In the genomic region with DNA sequence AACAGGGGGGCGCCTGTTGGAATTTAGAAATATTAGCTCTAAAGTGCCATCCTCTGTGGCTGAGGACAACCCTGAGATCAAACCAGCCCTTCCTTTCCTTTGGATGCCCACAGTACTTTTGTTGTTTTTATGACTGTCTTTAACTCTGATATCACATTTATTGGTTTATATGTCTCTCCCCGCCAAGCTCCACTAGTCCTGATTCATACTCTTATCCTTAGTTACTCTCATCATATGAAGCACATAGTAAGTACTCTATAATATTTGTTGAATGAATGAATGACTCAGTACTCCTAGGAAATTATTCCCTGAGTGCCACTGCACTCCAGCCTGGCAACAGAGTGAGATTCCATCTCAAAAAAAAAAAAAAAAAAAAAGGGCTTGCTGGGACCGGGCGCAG, we compare ENCODE assay signal across 30 cellular contexts.
"Had no signal": no experiment of that assay in that cellular context is flagged by ENCODE, and none has a peak within 500 bp of the region (broad histone marks: within the 10 kb centered on the region; RNA-seq: fewer than 3 reads in every experiment).

No MANE protein-coding gene starts in this region.

- H3K4me3 ChIP-seq: PC-9 had no signal

- ATAC-seq: activated CD8-positive, alpha-beta memory T cell treated with anti-CD3 and anti-CD28 coated beads, Interleukin-2, amount 10 ng/mL, durations not matched to agents 7 days and 5 days; activated naive CD8-positive, alpha-beta T cell treated with anti-CD3 and anti-CD28 coated beads, Interleukin-2, amount 50 U/mL, for 24 hours had no signal

- DNase-seq: activated B cell treated with CpG ODN at 0.5 μM for 24 hours; activated CD4-positive, alpha-beta memory T cell treated with anti-CD3 and anti-CD28 coated beads, Interleukin-2, amount 10 ng/mL, durations not matched to agents 7 days and 5 days; activated CD4-positive, alpha-beta T cell treated with anti-CD3 and anti-CD28 coated beads for 1 hour; activated CD4-positive, alpha-beta T cell treated with anti-CD3 and anti-CD28 coated beads for 48 hours; activated CD8-positive, alpha-beta memory T cell treated with anti-CD3 and anti-CD28 coated beads for 24 hours; activated CD8-positive, alpha-beta memory T cell treated with anti-CD3 and anti-CD28 coated beads, Interleukin-2, amount 10 ng/mL, durations not matched to agents 7 days and 5 days; activated CD8-positive, alpha-beta memory T cell treated with anti-CD3 and anti-CD28 coated beads, Interleukin-2, amount 50 U/mL, for 48 hours; activated effector memory CD4-positive, alpha-beta T cell treated with Interleukin-2 at 50 U/mL for 16 hours; activated naive CD4-positive, alpha-beta T cell treated with anti-CD3 and anti-CD28 coated beads, Interleukin-2, amount 10 ng/mL, durations not matched to agents 7 days and 5 days; activated naive CD8-positive, alpha-beta T cell treated with anti-CD3 and anti-CD28 coated beads, Interleukin-2, amount 50 U/mL, for 24 hours; activated T-cell treated with anti-CD3 and anti-CD28 coated beads, Interleukin-2, amount 50 U/mL, for 48 hours; anterior cingulate cortex; caudate nucleus; cerebellar nuclear complex; Karpas-422; NCI-H1105; NCI-H1417 treated with DMSO at 0.1 percent for 48 hours; NCI-H2029; NCI-H345; NCI-H524 treated with DMSO at 0.1 percent for 48 hours; NCI-H748 treated with DMSO at 0.1 percent for 48 hours; NK-92 treated with Interleukin-12 subunit alpha and Interleukin-12 subunit beta, amount 100 ng/mL, for 24 hours; PC-9; Right ventricle myocardium superior; SW 1271; T-helper 1 cell; T1000 had no signal

- H3K36me3 Mint-ChIP-seq: activated CD8-positive, alpha-beta memory T cell treated with anti-CD3 and anti-CD28 coated beads, Interleukin-2, amount 10 ng/mL, durations not matched to agents 7 days and 5 days; activated naive CD4-positive, alpha-beta T cell treated with anti-CD3 and anti-CD28 coated beads, Interleukin-2, amount 10 ng/mL, durations not matched to agents 7 days and 5 days; activated naive CD8-positive, alpha-beta T cell; brain had no signal

- H3K4me3 Mint-ChIP-seq: activated B cell treated with CpG ODN at 0.5 μM for 24 hours; activated CD4-positive, alpha-beta memory T cell treated with anti-CD3 and anti-CD28 coated beads, Interleukin-2, amount 10 ng/mL, durations not matched to agents 7 days and 5 days; activated CD8-positive, alpha-beta memory T cell treated with anti-CD3 and anti-CD28 coated beads, Interleukin-2, amount 10 ng/mL, durations not matched to agents 7 days and 5 days; activated naive CD4-positive, alpha-beta T cell treated with anti-CD3 and anti-CD28 coated beads, Interleukin-2, amount 10 ng/mL, durations not matched to agents 7 days and 5 days; activated naive CD8-positive, alpha-beta T cell; activated naive CD8-positive, alpha-beta T cell treated with anti-CD3 and anti-CD28 coated beads, Interleukin-2, amount 50 U/mL, for 24 hours; brain had no signal

- H3K4me1 Mint-ChIP-seq: activated B cell treated with CpG ODN at 0.5 μM for 24 hours; activated naive CD8-positive, alpha-beta T cell treated with anti-CD3 and anti-CD28 coated beads, Interleukin-2, amount 50 U/mL, for 24 hours had no signal

- H3K27ac Mint-ChIP-seq: activated B cell treated with CpG ODN at 0.5 μM for 24 hours; activated CD4-positive, alpha-beta memory T cell treated with anti-CD3 and anti-CD28 coated beads, Interleukin-2, amount 10 ng/mL, durations not matched to agents 7 days and 5 days; activated CD8-positive, alpha-beta memory T cell treated with anti-CD3 and anti-CD28 coated beads, Interleukin-2, amount 10 ng/mL, durations not matched to agents 7 days and 5 days; activated naive CD4-positive, alpha-beta T cell treated with anti-CD3 and anti-CD28 coated beads, Interleukin-2, amount 10 ng/mL, durations not matched to agents 7 days and 5 days; activated naive CD8-positive, alpha-beta T cell; activated naive CD8-positive, alpha-beta T cell treated with anti-CD3 and anti-CD28 coated beads, Interleukin-2, amount 50 U/mL, for 24 hours; brain had no signal

- H3K9me3 Mint-ChIP-seq: activated B cell treated with CpG ODN at 0.5 μM for 24 hours; activated naive CD8-positive, alpha-beta T cell treated with anti-CD3 and anti-CD28 coated beads, Interleukin-2, amount 50 U/mL, for 24 hours had no signal

- H3K27ac ChIP-seq: PC-9, VCaP had no signal
